In genomic region chr5:179577286-179577960, GRCh38 we compare ENCODE assay signal across 31 cellular contexts.
"Had no signal": no experiment of that assay in that cellular context is flagged by ENCODE, and none has a peak within 500 bp of the region (broad histone marks: within the 10 kb centered on the region; RNA-seq: fewer than 3 reads in every experiment).

No MANE protein-coding gene starts in this region.

- H3K4me3 ChIP-seq: adrenal gland, body of pancreas, breast epithelium had no signal

- ATAC-seq: activated CD8-positive, alpha-beta memory T cell treated with anti-CD3 and anti-CD28 coated beads, Interleukin-2, amount 10 ng/mL, durations not matched to agents 7 days and 5 days; activated CD8-positive, alpha-beta T cell treated with anti-CD3 and anti-CD28 coated beads, Interleukin-2, amount 10 ng/mL, durations not matched to agents 7 days and 5 days; activated naive CD4-positive, alpha-beta T cell treated with anti-CD3 and anti-CD28 coated beads, Interleukin-2, amount 50 U/mL, for 72 hours; body of pancreas had no signal

- H3K4me1 ChIP-seq: adrenal gland, body of pancreas, breast epithelium had no signal

- H3K27ac ChIP-seq: adrenal gland, body of pancreas, brain microvascular endothelial cell, breast epithelium, VCaP had no signal

- H3K27me3 ChIP-seq: adrenal gland, body of pancreas, brain microvascular endothelial cell, breast epithelium had no signal

- H3K9me3 ChIP-seq: adrenal gland, body of pancreas, breast epithelium had no signal

- DNase-seq: activated B cell treated with CpG ODN at 0.5 μM for 24 hours; activated CD4-positive, alpha-beta memory T cell treated with anti-CD3 and anti-CD28 coated beads, Interleukin-2, amount 10 ng/mL, durations not matched to agents 7 days and 5 days; activated CD4-positive, alpha-beta T cell treated with anti-CD3 and anti-CD28 coated beads for 4 hours; activated CD4-positive, alpha-beta T cell treated with anti-CD3 and anti-CD28 coated beads, Interleukin-2, amount 10 ng/mL, durations not matched to agents 24 days and 14 days; activated CD4-positive, alpha-beta T cell treated with anti-CD3 and anti-CD28 coated beads, Interleukin-2, amount 50 U/mL, for 48 hours; activated CD4-positive, CD25-positive, alpha-beta regulatory T cell treated with anti-CD3 and anti-CD28 coated beads, Interleukin-2, amount 50 U/mL, for 72 hours; activated CD8-positive, alpha-beta memory T cell treated with anti-CD3 and anti-CD28 coated beads for 24 hours; activated CD8-positive, alpha-beta memory T cell treated with anti-CD3 and anti-CD28 coated beads, Interleukin-2, amount 10 ng/mL, durations not matched to agents 7 days and 5 days; activated CD8-positive, alpha-beta memory T cell treated with anti-CD3 and anti-CD28 coated beads, Interleukin-2, amount 50 U/mL, for 48 hours; activated CD8-positive, alpha-beta T cell treated with anti-CD3 and anti-CD28 coated beads, Interleukin-2, amount 10 ng/mL, durations not matched to agents 7 days and 5 days; activated effector memory CD4-positive, alpha-beta T cell treated with Interleukin-2 at 50 U/mL for 16 hours; activated gamma-delta T cell; activated naive CD4-positive, alpha-beta T cell; activated naive CD4-positive, alpha-beta T cell treated with anti-CD3 and anti-CD28 coated beads for 36 hours; activated naive CD4-positive, alpha-beta T cell treated with anti-CD3 and anti-CD28 coated beads, Interleukin-2, amount 50 U/mL, for 16 hours; activated naive CD8-positive, alpha-beta T cell treated with anti-CD3 and anti-CD28 coated beads for 36 hours; activated T-cell treated with anti-CD3 and anti-CD28 coated beads, Interleukin-2, amount 50 U/mL, for 24 hours; activated T-cell treated with anti-CD3 and anti-CD28 coated beads, Interleukin-2, amount 50 U/mL, for 48 hours; adrenal gland; amniotic stem cell; aorta; body of pancreas; brain microvascular endothelial cell; caudate nucleus; cerebellar nuclear complex; T-helper 1 cell; T-helper 2 cell; T-helper 9 cell had no signal
